Comparison of ENCODE assay signal across 37 cellular contexts in genomic region chr20:46977204-46977603, GRCh38.
"Had no signal": no experiment of that assay in that cellular context is flagged by ENCODE, and none has a peak within 500 bp of the region (broad histone marks: within the 10 kb centered on the region; RNA-seq: fewer than 3 reads in every experiment).

No MANE protein-coding gene starts in this region.

- H3K4me1 Mint-ChIP-seq: activated B cell treated with CpG ODN at 0.5 μM for 24 hours; central memory CD8-positive, alpha-beta T cell had no signal

- H3K36me3 Mint-ChIP-seq: activated CD4-positive, alpha-beta memory T cell treated with anti-CD3 and anti-CD28 coated beads for 36 hours; activated naive CD8-positive, alpha-beta T cell treated with anti-CD3 and anti-CD28 coated beads for 36 hours had no signal

- H3K4me3 Mint-ChIP-seq: activated B cell treated with CpG ODN at 0.5 μM for 24 hours; activated CD4-positive, alpha-beta memory T cell treated with anti-CD3 and anti-CD28 coated beads for 36 hours; activated CD4-positive, alpha-beta T cell treated with anti-CD3 and anti-CD28 coated beads, Interleukin-2, amount 10 ng/mL, durations not matched to agents 24 days and 14 days; activated CD8-positive, alpha-beta T cell treated with anti-CD3 and anti-CD28 coated beads for 36 hours; activated naive CD4-positive, alpha-beta T cell treated with anti-CD3 and anti-CD28 coated beads for 36 hours; activated naive CD8-positive, alpha-beta T cell treated with anti-CD3 and anti-CD28 coated beads for 36 hours; activated T-cell treated with anti-CD3 and anti-CD28 coated beads, Interleukin-2, amount 50 U/mL, for 4 hours; activated T-cell treated with anti-CD3 and anti-CD28 coated beads, Interleukin-2, amount 50 U/mL, for 72 hours; activated T-helper 1 cell treated with anti-CD3 and anti-CD28 coated beads, Interleukin-12 subunit alpha, Interleukin-12 subunit beta, Interleukin-2, Interleukin-4 antibody, amounts not matched to agents 30 ng/mL and 10 ng/mL and 1 ng/mL, durations not matched to agents 14 hours and 24 hours and 36 hours; activated T-helper 17 cell treated with anti-CD3 and anti-CD28 coated beads, Interleukin-2, amount 50 U/mL, for 72 hours; central memory CD8-positive, alpha-beta T cell; T-helper 1 cell treated with Interleukin-12 subunit alpha and Interleukin-12 subunit beta and Interleukin-4 antibody, amounts not matched to agents 30 μg/mL and 1 μg/mL, for 36 hours; T-helper 2 cell treated with Interferon-gamma antibody and Interleukin-4, amounts not matched to agents 5 μg/mL and 100 μg/mL, for 36 hours had no signal

- H3K27ac ChIP-seq: adrenal gland, body of pancreas, brain microvascular endothelial cell, cardiac muscle cell had no signal

- H3K9me3 Mint-ChIP-seq: activated T-cell treated with anti-CD3 and anti-CD28 coated beads, Interleukin-2, amount 50 U/mL, for 4 hours had no signal

- H3K4me3 ChIP-seq: adrenal gland, body of pancreas, cardiac muscle cell had no signal

- H3K4me1 ChIP-seq: adrenal gland had no signal

- H3K27me3 ChIP-seq: adrenal gland, body of pancreas, cardiac muscle cell had no signal

- FAIRE-seq: astrocyte, bronchial epithelial cell, TTC549 had no signal

- H3K9me3 ChIP-seq: adrenal gland, body of pancreas had no signal

- H3K27ac Mint-ChIP-seq: activated B cell treated with CpG ODN at 0.5 μM for 24 hours; activated CD4-positive, alpha-beta memory T cell treated with anti-CD3 and anti-CD28 coated beads for 36 hours; activated CD4-positive, alpha-beta T cell treated with anti-CD3 and anti-CD28 coated beads, Interleukin-2, amount 10 ng/mL, durations not matched to agents 24 days and 14 days; activated CD8-positive, alpha-beta T cell treated with anti-CD3 and anti-CD28 coated beads for 36 hours; activated naive CD4-positive, alpha-beta T cell treated with anti-CD3 and anti-CD28 coated beads for 36 hours; activated naive CD4-positive, alpha-beta T cell treated with anti-CD3 and anti-CD28 coated beads, Interleukin-2, amount 50 U/mL, for 72 hours; activated naive CD8-positive, alpha-beta T cell treated with anti-CD3 and anti-CD28 coated beads for 36 hours; activated T-cell treated with anti-CD3 and anti-CD28 coated beads, Interleukin-2, amount 50 U/mL, for 72 hours; activated T-helper 1 cell treated with anti-CD3 and anti-CD28 coated beads, Interleukin-12 subunit alpha, Interleukin-12 subunit beta, Interleukin-2, Interleukin-4 antibody, amounts not matched to agents 30 ng/mL and 10 ng/mL and 1 ng/mL, durations not matched to agents 14 hours and 24 hours and 36 hours; activated T-helper 17 cell treated with anti-CD3 and anti-CD28 coated beads, Interleukin-2, amount 50 U/mL, for 72 hours; T-helper 1 cell treated with Interleukin-12 subunit alpha and Interleukin-12 subunit beta and Interleukin-4 antibody, amounts not matched to agents 30 μg/mL and 1 μg/mL, for 36 hours; T-helper 2 cell treated with Interferon-gamma antibody and Interleukin-4, amounts not matched to agents 5 μg/mL and 100 μg/mL, for 36 hours had no signal

- DNase-seq: activated B cell treated with CpG ODN at 0.5 μM for 24 hours; activated CD4-positive, alpha-beta memory T cell treated with anti-CD3 and anti-CD28 coated beads for 36 hours; activated CD4-positive, alpha-beta T cell treated with anti-CD3 and anti-CD28 coated beads for 4 hours; activated CD4-positive, alpha-beta T cell treated with anti-CD3 and anti-CD28 coated beads, Interleukin-2, amount 10 ng/mL, durations not matched to agents 24 days and 14 days; activated CD4-positive, alpha-beta T cell treated with anti-CD3 and anti-CD28 coated beads, Interleukin-2, amount 50 U/mL, for 1 hour; activated CD4-positive, alpha-beta T cell treated with anti-CD3 and anti-CD28 coated beads, Interleukin-2, amount 50 U/mL, for 4 hours; activated CD4-positive, CD25-positive, alpha-beta regulatory T cell treated with anti-CD3 and anti-CD28 coated beads, Interleukin-2, amount 50 U/mL, for 72 hours; activated CD8-positive, alpha-beta memory T cell treated with anti-CD3 and anti-CD28 coated beads, Interleukin-2, amount 50 U/mL, for 4 hours; activated CD8-positive, alpha-beta T cell treated with anti-CD3 and anti-CD28 coated beads for 36 hours; activated gamma-delta T cell treated with Interleukin-2 at 50 U/mL for 16 hours; activated naive CD4-positive, alpha-beta T cell; activated naive CD4-positive, alpha-beta T cell treated with anti-CD3 and anti-CD28 coated beads for 36 hours; activated naive CD4-positive, alpha-beta T cell treated with anti-CD3 and anti-CD28 coated beads, Interleukin-2, amount 50 U/mL, for 16 hours; activated naive CD8-positive, alpha-beta T cell treated with anti-CD3 and anti-CD28 coated beads for 36 hours; activated T-cell treated with anti-CD3 and anti-CD28 coated beads for 4 hours; activated T-cell treated with anti-CD3 and anti-CD28 coated beads, Interleukin-2, amount 50 U/mL, for 1 hour; activated T-cell treated with anti-CD3 and anti-CD28 coated beads, Interleukin-2, amount 50 U/mL, for 4 hours; activated T-cell treated with anti-CD3 and anti-CD28 coated beads, Interleukin-2, amount 50 U/mL, for 72 hours; adrenal gland; amniotic stem cell; aorta; body of pancreas; brain microvascular endothelial cell; caudate nucleus; cerebellar nuclear complex; T-helper 2 cell; T-helper 9 cell had no signal

- ATAC-seq: activated CD8-positive, alpha-beta T cell treated with anti-CD3 and anti-CD28 coated beads for 36 hours; activated naive CD4-positive, alpha-beta T cell treated with anti-CD3 and anti-CD28 coated beads, Interleukin-2, amount 50 U/mL, for 72 hours; activated T-cell treated with anti-CD3 and anti-CD28 coated beads, Interleukin-2, amount 50 U/mL, for 4 hours; activated T-cell treated with anti-CD3 and anti-CD28 coated beads, Interleukin-2, amount 50 U/mL, for 72 hours; activated T-helper 17 cell treated with anti-CD3 and anti-CD28 coated beads, Interleukin-2, amount 50 U/mL, for 72 hours; body of pancreas had no signal

- H3K36me3 ChIP-seq: adrenal gland, brain microvascular endothelial cell, cardiac muscle cell had no signal
